ENCODE assay signal across 29 cellular contexts in genomic region chr10:101468159-101468558, GRCh38.
"Had no signal": no experiment of that assay in that cellular context is flagged by ENCODE, and none has a peak within 500 bp of the region (broad histone marks: within the 10 kb centered on the region; RNA-seq: fewer than 3 reads in every experiment).

No MANE protein-coding gene starts in this region.

- H3K27ac ChIP-seq: adrenal gland, ascending aorta, breast epithelium, cardiac muscle cell, coronary artery, dorsolateral prefrontal cortex, WERI-Rb-1 had no signal

- DNase-seq: activated B cell treated with CpG ODN at 0.5 μM for 24 hours; activated CD4-positive, alpha-beta memory T cell treated with anti-CD3 and anti-CD28 coated beads for 36 hours; activated CD4-positive, alpha-beta T cell treated with anti-CD3 and anti-CD28 coated beads for 48 hours; activated CD8-positive, alpha-beta memory T cell treated with anti-CD3 and anti-CD28 coated beads, Interleukin-2, amount 10 ng/mL, durations not matched to agents 7 days and 5 days; activated CD8-positive, alpha-beta memory T cell treated with anti-CD3 and anti-CD28 coated beads, Interleukin-2, amount 50 U/mL, for 4 hours; activated CD8-positive, alpha-beta T cell treated with anti-CD3 and anti-CD28 coated beads, Interleukin-2, amount 10 ng/mL, durations not matched to agents 7 days and 5 days; activated effector memory CD4-positive, alpha-beta T cell treated with anti-CD3 and anti-CD28 coated beads, Interleukin-2, amount 50 U/mL, for 16 hours; activated naive CD4-positive, alpha-beta T cell treated with anti-CD3 and anti-CD28 coated beads for 36 hours; activated naive CD8-positive, alpha-beta T cell treated with anti-CD3 and anti-CD28 coated beads for 36 hours; activated naive CD8-positive, alpha-beta T cell treated with anti-CD3 and anti-CD28 coated beads, Interleukin-2, amount 50 U/mL, for 24 hours; activated T-cell treated with anti-CD3 and anti-CD28 coated beads, Interleukin-2, amount 50 U/mL, for 1 hour; activated T-cell treated with anti-CD3 and anti-CD28 coated beads, Interleukin-2, amount 50 U/mL, for 48 hours; adrenal gland; central memory CD4-positive, alpha-beta T cell; cerebellar nuclear complex; dorsolateral prefrontal cortex; effector memory CD4-positive, alpha-beta T cell; endodermal cell; foreskin fibroblast; head of caudate nucleus; T-helper 17 cell; T1000; WERI-Rb-1 had no signal

- ATAC-seq: activated CD4-positive, CD25-positive, alpha-beta regulatory T cell treated with anti-CD3 and anti-CD28 coated beads, Interleukin-2, amount 50 U/mL, for 24 hours; activated CD8-positive, alpha-beta memory T cell treated with anti-CD3 and anti-CD28 coated beads, Interleukin-2, amount 10 ng/mL, durations not matched to agents 7 days and 5 days; activated CD8-positive, alpha-beta T cell treated with anti-CD3 and anti-CD28 coated beads, Interleukin-2, amount 10 ng/mL, durations not matched to agents 7 days and 5 days; activated naive CD8-positive, alpha-beta T cell treated with anti-CD3 and anti-CD28 coated beads, Interleukin-2, amount 50 U/mL, for 24 hours; esophagus mucosa; T-helper 17 cell had no signal

- H3K36me3 ChIP-seq: adrenal gland, ascending aorta, breast epithelium, cardiac muscle cell, WERI-Rb-1 had no signal

- H3K9me3 ChIP-seq: adrenal gland, ascending aorta, breast epithelium had no signal

- H3K27me3 ChIP-seq: adrenal gland, ascending aorta, breast epithelium, cardiac muscle cell, dorsolateral prefrontal cortex had no signal

- H3K4me3 ChIP-seq: adrenal gland, ascending aorta, breast epithelium, cardiac muscle cell, coronary artery, dorsolateral prefrontal cortex had no signal

- H3K4me1 ChIP-seq: breast epithelium had no signal
